In the genomic region with DNA sequence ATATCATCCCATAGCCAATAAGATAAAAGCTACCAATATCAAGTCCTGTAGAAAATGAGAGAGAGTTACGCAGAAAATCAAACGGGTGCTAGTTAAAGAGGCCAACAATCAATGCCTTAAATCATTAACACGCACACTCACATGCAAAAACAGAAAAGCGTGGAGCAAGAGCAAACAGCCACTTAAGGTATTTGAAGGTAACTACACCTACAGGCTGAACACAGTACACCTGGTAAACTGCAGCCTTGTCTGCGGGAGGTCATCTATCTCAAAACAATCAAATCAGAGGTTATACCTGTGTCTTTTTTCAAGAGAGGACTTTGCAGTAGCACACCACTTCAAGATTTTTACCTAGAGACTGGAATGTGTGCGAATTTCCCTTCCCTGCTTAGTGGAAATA, we compare ENCODE assay signal across 17 cellular contexts.
DNase-seq lines count a peak whose midpoint lies in the region; TF ChIP-seq lines count a peak whose summit lies in the region.
"Had no signal": no experiment of that assay in that cellular context is flagged by ENCODE, and none has a peak within 500 bp of the region (broad histone marks: within the 10 kb centered on the region; RNA-seq: fewer than 3 reads in every experiment).

No MANE protein-coding gene starts in this region.

- POLR2A ChIA-PET in HEK293T (lab: Yijun Ruan, JAX), result no interaction called here

- CTCF ChIA-PET in HEK293T (lab: Yijun Ruan, JAX), result no interaction called here

- TF ChIP-seq CTCF in VCaP (conservative IDR thresholded peaks at IDR 0.05), result no peak; the same call in 1 of the 2 replicates

- peak overlapping the region; percentile 93 for H3K27ac ChIP-seq in VCaP
- H3K27ac ChIP-seq: A549, Peyer's patch had no signal

- DNase-seq in NCI-H748 (lab: John Stamatoyannopoulos, UW; ENCODE audit: unreplicated experiment) (peak; percentile 40), NCI-H748 treated with DMSO at 0.1 percent for 48 hours (lab: John Stamatoyannopoulos, UW) (no peak), left kidney (ENCODE audit: low read depth, low spot score) (peak; percentile 21), NOMO-1 treated with DMSO at 0.1 percent for 48 hours (lab: John Stamatoyannopoulos, UW; ENCODE audit: unreplicated experiment) (no peak), HEK293T (ENCODE audit: extremely low spot score) (no peak)
- DNase-seq in activated effector memory CD4-positive, alpha-beta T cell treated with Interleukin-2 at 50 U/mL for 16 hours, result no peak
- DNase-seq: CD4-positive, alpha-beta T cell; DMS79; HFFc6; KG1; MV-4-11; NCI-H187 treated with DMSO at 0.1 percent for 48 hours; NCI-H2171; NCI-H446 treated with DMSO at 0.1 percent for 48 hours; Peyer's patch had no signal

TF ChIP-seq in HEK293T, 16 proteins besides CTCF, POLR2A, EP300 and RAD21:
- TF ChIP-seq BHLHE40 (IDR thresholded peaks at IDR 0.05; ENCODE audit: borderline replicate concordance), result no peak
- TF ChIP-seq SP1 (IDR thresholded peaks at IDR 0.05), result no peak
- TF ChIP-seq, protein P1, sequence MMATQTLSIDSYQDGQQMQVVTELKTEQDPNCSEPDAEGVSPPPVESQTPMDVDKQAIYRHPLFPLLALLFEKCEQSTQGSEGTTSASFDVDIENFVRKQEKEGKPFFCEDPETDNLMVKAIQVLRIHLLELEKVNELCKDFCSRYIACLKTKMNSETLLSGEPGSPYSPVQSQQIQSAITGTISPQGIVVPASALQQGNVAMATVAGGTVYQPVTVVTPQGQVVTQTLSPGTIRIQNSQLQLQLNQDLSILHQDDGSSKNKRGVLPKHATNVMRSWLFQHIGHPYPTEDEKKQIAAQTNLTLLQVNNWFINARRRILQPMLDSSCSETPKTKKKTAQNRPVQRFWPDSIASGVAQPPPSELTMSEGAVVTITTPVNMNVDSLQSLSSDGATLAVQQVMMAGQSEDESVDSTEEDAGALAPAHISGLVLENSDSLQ (IDR thresholded peaks at IDR 0.05), result no peak
- no peak for TF ChIP-seq TARDBP (IDR thresholded peaks at IDR 0.05)
- TF ChIP-seq SUZ12 (IDR thresholded peaks at IDR 0.05), result no peak
- no peak for TF ChIP-seq ZNF384 (IDR thresholded peaks at IDR 0.05)
- TF ChIP-seq ARNT (IDR thresholded peaks at IDR 0.05), result no peak
- no peak for TF ChIP-seq L3MBTL2 (conservative IDR thresholded peaks at IDR 0.05)
- TF ChIP-seq FOXK2 (IDR thresholded peaks at IDR 0.05), result no peak
- no peak for TF ChIP-seq ELF4 (IDR thresholded peaks at IDR 0.05)
- no peak for TF ChIP-seq NFRKB (IDR thresholded peaks at IDR 0.05)
- TF ChIP-seq LEF1 (IDR thresholded peaks at IDR 0.05; ENCODE audit: borderline replicate concordance), result no peak
- no peak for TF ChIP-seq FOXA1 (IDR thresholded peaks at IDR 0.05)

Comparison
In these comparisons a context has a peak if more than half of its experiments do, and no peak if none do; other contexts are left out.
1. DNase-seq: peak in NCI-H748 (single experiment) and left kidney (single experiment); none in NCI-H748 treated with DMSO at 0.1 percent for 48 hours (single experiment), NOMO-1 treated with DMSO at 0.1 percent for 48 hours (single experiment), HEK293T (single experiment) and activated effector memory CD4-positive, alpha-beta T cell treated with Interleukin-2 at 50 U/mL for 16 hours (single experiment).